In genomic region chr14:89924224-89924623, GRCh38 we compare ENCODE assay signal across 22 cellular contexts.
"Had no signal": no experiment of that assay in that cellular context is flagged by ENCODE, and none has a peak within 500 bp of the region (broad histone marks: within the 10 kb centered on the region; RNA-seq: fewer than 3 reads in every experiment).

No MANE protein-coding gene starts in this region.

- H3K27ac ChIP-seq: breast epithelium, neural progenitor cell, stomach, testis had no signal

- H3K27me3 Mint-ChIP-seq: naive thymus-derived CD4-positive, alpha-beta T cell; progenitor cell of endocrine pancreas; type B pancreatic cell had no signal

- H3K36me3 Mint-ChIP-seq: stimulated activated effector memory CD8-positive, alpha-beta T cell treated with anti-CD3 and anti-CD28 coated beads, Interleukin-12 subunit alpha, Interleukin-12 subunit beta, amount 100 ng/mL, for 72 hours had no signal

- H3K27ac Mint-ChIP-seq: activated T-cell treated with anti-CD3 and anti-CD28 coated beads, Interleukin-2, amount 50 U/mL, for 72 hours; endodermal cell; neural progenitor cell; progenitor cell of endocrine pancreas; stimulated activated effector memory CD8-positive, alpha-beta T cell treated with anti-CD3 and anti-CD28 coated beads, Interleukin-12 subunit alpha, Interleukin-12 subunit beta, amount 100 ng/mL, for 72 hours; type B pancreatic cell had no signal

- H3K36me3 ChIP-seq: neural progenitor cell had no signal

- H3K9me3 ChIP-seq: breast epithelium, stomach, testis had no signal

- H3K4me3 Mint-ChIP-seq: activated T-cell treated with anti-CD3 and anti-CD28 coated beads, Interleukin-2, amount 50 U/mL, for 72 hours; endodermal cell; naive thymus-derived CD4-positive, alpha-beta T cell; neural progenitor cell; stimulated activated effector memory CD8-positive, alpha-beta T cell treated with anti-CD3 and anti-CD28 coated beads, Interleukin-12 subunit alpha, Interleukin-12 subunit beta, amount 100 ng/mL, for 72 hours; type B pancreatic cell had no signal

- ATAC-seq: activated CD4-positive, CD25-positive, alpha-beta regulatory T cell treated with anti-CD3 and anti-CD28 coated beads, Interleukin-2, amount 50 U/mL, for 24 hours; activated T-cell treated with anti-CD3 and anti-CD28 coated beads, Interleukin-2, amount 50 U/mL, for 72 hours; naive thymus-derived CD4-positive, alpha-beta T cell; right cardiac atrium; stimulated activated effector memory CD8-positive, alpha-beta T cell treated with anti-CD3 and anti-CD28 coated beads, Interleukin-12 subunit alpha, Interleukin-12 subunit beta, amount 100 ng/mL, for 72 hours had no signal

- DNase-seq: activated CD8-positive, alpha-beta memory T cell treated with anti-CD3 and anti-CD28 coated beads for 24 hours; activated CD8-positive, alpha-beta memory T cell treated with anti-CD3 and anti-CD28 coated beads, Interleukin-2, amount 50 U/mL, for 48 hours; activated effector memory CD4-positive, alpha-beta T cell treated with anti-CD3 and anti-CD28 coated beads, Interleukin-2, amount 50 U/mL, for 16 hours; activated naive CD4-positive, alpha-beta T cell treated with anti-CD3 and anti-CD28 coated beads, Interleukin-2, amount 50 U/mL, for 16 hours; activated T-cell treated with anti-CD3 and anti-CD28 coated beads, Interleukin-2, amount 50 U/mL, for 72 hours; endodermal cell; mammary epithelial cell; naive thymus-derived CD4-positive, alpha-beta T cell; right cardiac atrium; small intestine; stimulated activated CD4-positive, alpha-beta T cell treated with anti-CD3 and anti-CD28 coated beads, Interleukin-15, amount 100 ng/mL, for 24 hours; stimulated activated CD4-positive, alpha-beta T cell treated with anti-CD3 and anti-CD28 coated beads, Interleukin-2, amount 100 ng/mL, for 48 hours; stomach; T-helper 1 cell; testis had no signal

- H3K4me3 ChIP-seq: breast epithelium, dorsolateral prefrontal cortex, neural progenitor cell, stomach, testis had no signal

- H3K4me1 Mint-ChIP-seq: stimulated activated effector memory CD8-positive, alpha-beta T cell treated with anti-CD3 and anti-CD28 coated beads, Interleukin-12 subunit alpha, Interleukin-12 subunit beta, amount 100 ng/mL, for 72 hours had no signal

- H3K4me1 ChIP-seq: breast epithelium, neural progenitor cell, stomach, testis had no signal

- H3K27me3 ChIP-seq: breast epithelium, dorsolateral prefrontal cortex, neural progenitor cell, stomach, testis had no signal

- H3K9me3 Mint-ChIP-seq: activated T-cell treated with anti-CD3 and anti-CD28 coated beads, Interleukin-2, amount 50 U/mL, for 72 hours; endodermal cell; naive thymus-derived CD4-positive, alpha-beta T cell; neural progenitor cell; stimulated activated effector memory CD8-positive, alpha-beta T cell treated with anti-CD3 and anti-CD28 coated beads, Interleukin-12 subunit alpha, Interleukin-12 subunit beta, amount 100 ng/mL, for 72 hours; type B pancreatic cell had no signal
